21 cellular contexts compared by ENCODE assay signal in genomic region chr1:54502342-54502741, GRCh38.
"Had no signal": no experiment of that assay in that cellular context is flagged by ENCODE, and none has a peak within 500 bp of the region (broad histone marks: within the 10 kb centered on the region; RNA-seq: fewer than 3 reads in every experiment).

No MANE protein-coding gene starts in this region.

- H3K27me3 ChIP-seq: pancreas, right atrium auricular region, testis had no signal

- H3K27ac ChIP-seq: heart right ventricle, lower lobe of right lung, pancreas, psoas muscle, right atrium auricular region, testis, upper lobe of left lung had no signal

- DNase-seq: activated CD4-positive, alpha-beta memory T cell treated with anti-CD3 and anti-CD28 coated beads, Interleukin-2, amount 10 ng/mL, durations not matched to agents 7 days and 5 days; activated CD4-positive, alpha-beta T cell treated with anti-CD3 and anti-CD28 coated beads for 4 hours; activated CD4-positive, CD25-positive, alpha-beta regulatory T cell; activated CD8-positive, alpha-beta memory T cell treated with anti-CD3 and anti-CD28 coated beads, Interleukin-2, amount 10 ng/mL, durations not matched to agents 7 days and 5 days; activated gamma-delta T cell treated with Interleukin-2 at 50 U/mL for 16 hours; anterior cingulate cortex; effector CD4-positive, alpha-beta T cell; foreskin fibroblast; heart right ventricle; kidney; lower lobe of right lung; pancreas; psoas muscle; stimulated activated CD4-positive, alpha-beta T cell treated with anti-CD3 and anti-CD28 coated beads, Interleukin-1b, Interleukin-23, amount 100 ng/mL, for 48 hours; SW 1271; T-helper 17 cell; testis; upper lobe of left lung had no signal

- ATAC-seq: activated CD8-positive, alpha-beta memory T cell treated with anti-CD3 and anti-CD28 coated beads, Interleukin-2, amount 10 ng/mL, durations not matched to agents 7 days and 5 days; heart right ventricle; lower lobe of right lung; natural killer cell treated with Interleukin-12 subunit alpha and Interleukin-12 subunit beta and Interleukin-15 and Interleukin-18, amount 100 ng/mL, for 72 hours; pancreas; psoas muscle; T-helper 17 cell had no signal

- H3K4me1 ChIP-seq: pancreas, psoas muscle, testis had no signal

- H3K4me3 ChIP-seq: heart right ventricle, lower lobe of right lung, pancreas, psoas muscle, right atrium auricular region, testis, upper lobe of left lung had no signal

- FAIRE-seq: endometrium, kidney, pancreas had no signal

- H3K9me3 ChIP-seq: lower lobe of right lung, pancreas, psoas muscle, right atrium auricular region, testis had no signal

- H3K36me3 ChIP-seq: heart right ventricle, lower lobe of right lung, pancreas, right atrium auricular region, upper lobe of left lung had no signal
